10 cellular contexts compared by ENCODE assay signal in the genomic region with DNA sequence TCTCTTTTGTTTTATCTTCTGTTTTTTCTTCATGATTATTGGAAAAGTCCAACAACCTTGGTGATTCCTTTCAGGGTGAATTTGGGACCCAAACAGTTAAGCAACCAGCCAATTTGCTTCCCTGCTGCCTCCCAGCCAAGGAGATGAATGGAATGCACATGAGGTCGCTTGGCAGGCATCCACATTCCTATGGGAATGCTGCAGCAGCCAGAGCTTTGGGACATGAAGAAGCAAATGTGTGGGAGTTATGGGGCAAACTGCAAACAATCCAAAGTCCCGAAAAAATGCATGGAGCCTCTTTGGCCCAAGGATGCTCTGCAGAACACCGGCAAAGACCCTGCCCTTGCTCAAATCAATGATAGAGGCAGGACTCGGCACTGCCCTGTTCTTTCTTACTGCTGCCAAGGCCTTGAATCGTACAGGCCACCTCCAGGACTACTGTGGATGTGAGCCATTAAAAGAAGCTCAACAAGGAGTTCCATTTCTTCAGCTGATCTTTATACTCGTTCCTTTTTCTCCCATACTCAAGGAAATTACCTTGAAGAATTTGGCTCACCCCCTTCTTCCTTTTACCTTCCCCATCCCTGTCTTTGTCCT.
DNase-seq lines count a peak whose midpoint lies in the region; ATAC-seq, FAIRE-seq and TF ChIP-seq lines count a peak whose summit lies in the region.
"Had no signal": no experiment of that assay in that cellular context is flagged by ENCODE, and none has a peak within 500 bp of the region (broad histone marks: within the 10 kb centered on the region; RNA-seq: fewer than 3 reads in every experiment).

No MANE protein-coding gene starts in this region.

- H3K4me3 ChIP-seq in HCT116 (replicated peaks in 1 of 2; ENCODE audit: low read depth in 1 of 2, low read length in 2 of 2) (no peak overlapping the region), iPS DF 6.9 (ENCODE audit: low read length) (no peak overlapping the region), small intestine (ENCODE audit: low read depth in 1 of 2, low read length in 2 of 2) (no peak overlapping the region)
- H3K4me3 ChIP-seq: skin epidermis had no signal

- H3K27me3 ChIP-seq in HCT116 (ENCODE audit: insufficient read depth, low read length), result no peaks in the 10 kb centered on the region
- peaks cover 2% of the 10 kb centered on the region; the same call in 1 of the 2 replicates for H3K27me3 ChIP-seq in iPS DF 6.9 (ENCODE audit: control insufficient read depth, insufficient read depth, low read length)
- H3K27me3 ChIP-seq in small intestine (ENCODE audit: control insufficient read depth in 2 of 2, insufficient read depth in 2 of 2, low read length in 2 of 2), result no peaks in the 10 kb centered on the region

- BruUV-seq in HCT116 (replicated peaks; lab: Mats Ljungman, UMichigan), result no TSS peak

- H4K20me1 ChIP-seq in HCT116 (ENCODE audit: insufficient read depth), result no peaks in the 10 kb centered on the region

- H3K36me3 ChIP-seq in HCT116 (ENCODE audit: control insufficient read depth in 1 of 2, insufficient read depth in 2 of 2, low read length in 2 of 2), result no peaks in the 10 kb centered on the region
- H3K36me3 ChIP-seq in iPS DF 6.9 (ENCODE audit: control insufficient read depth, insufficient read depth, low read length), result no peaks in the 10 kb centered on the region
- H3K36me3 ChIP-seq in small intestine (ENCODE audit: control insufficient read depth in 2 of 2, insufficient read depth in 2 of 2, low read length in 2 of 2), result no peaks in the 10 kb centered on the region

- H2AFZ ChIP-seq in HCT116 (ENCODE audit: low read depth, low read length, poor library complexity, severe bottlenecking), result peak overlapping the region; percentile 32

- no peak for TF ChIP-seq RAD21 in HCT116 (IDR thresholded peaks at IDR 0.05; ENCODE audit: low read depth)

- H3K4me1 ChIP-seq in HCT116 (ENCODE audit: control insufficient read depth in 1 of 2, insufficient read depth in 2 of 2, low read length in 2 of 2) (peaks cover 13 to 17% of the 10 kb centered on the region in 2 experiments), iPS DF 6.9 (ENCODE audit: control insufficient read depth, insufficient read depth, low read length) (peaks cover 2% of the 10 kb centered on the region; the same call in 1 of the 2 replicates), small intestine (ENCODE audit: control insufficient read depth in 2 of 2, insufficient read depth in 1 of 2, low read depth in 1 of 2, low read length in 1 of 2) (no peaks in the 10 kb centered on the region)

- CTCF ChIA-PET in HCT116 (lab: Charles Lee), result interaction anchor here (1.6 kb wide), 1 partner anchor 226 kb away, joined by 3 read pairs; no protein-coding TSS in a partner anchor

- no peaks in the 10 kb centered on the region for H3K9me2 ChIP-seq in HCT116 (ENCODE audit: insufficient read depth)

- H3K27ac ChIP-seq in HCT116 (ENCODE audit: low read depth, low read length) (no peak overlapping the region), iPS DF 6.9 (ENCODE audit: low read length) (no peak overlapping the region), small intestine (ENCODE audit: low read depth in 1 of 2, low read length in 1 of 2) (peak overlapping the region in 1 of 2 donors; percentile 66)

- H3K9ac ChIP-seq in HCT116 (ENCODE audit: low read length), result no peak overlapping the region

- POLR2A ChIA-PET in HCT116 (lab: Charles Lee), result no interaction called here

- peak; percentile 12 for DNase-seq in HCT116 (ENCODE audit: low read depth, low spot score)
- peak; percentile 44 for DNase-seq in brain pericyte (ENCODE audit: low read depth, low spot score)
- peak; percentile 48 for DNase-seq in iPS DF 6.9 (ENCODE audit: low read depth, low spot score)
- peak; percentile 7 for DNase-seq in small intestine
- no peak for DNase-seq in NCI-H2029 treated with DMSO at 0.1 percent for 48 hours (lab: John Stamatoyannopoulos, UW)
- no peak for DNase-seq in activated CD4-positive, alpha-beta T cell treated with anti-CD3 and anti-CD28 coated beads for 48 hours
- no peak for DNase-seq in SIG-M5 treated with dmso at 0.1 percent for 504 hours (lab: John Stamatoyannopoulos, UW; ENCODE audit: unreplicated experiment)
- DNase-seq: activated gamma-delta T cell had no signal

- TF ChIP-seq POLR2A in HCT116 (IDR thresholded peaks at IDR 0.05; ENCODE audit: borderline replicate concordance, extremely low read depth, insufficient read depth, insufficient read length), result no peak

- FAIRE-seq in small intestine (lab: Jason Lieb, UNC), result no peak

- no peak for TF ChIP-seq CTCF in HCT116 (IDR thresholded peaks at IDR 0.05 in 2 of 3, conservative IDR thresholded peaks at IDR 0.05 in 1 of 3; ENCODE audit: borderline replicate concordance in 1 of 3, insufficient read depth in 1 of 3, low read depth in 2 of 3, low read length in 2 of 3)

- intact Hi-C loops in HCT116 (cut with micrococcal nuclease), result no loop called here

- H3K4me2 ChIP-seq in HCT116 (ENCODE audit: low read length), result peak overlapping the region; percentile 50; the same call in 1 of the 2 replicates

- H3K9me3 ChIP-seq in HCT116 (ENCODE audit: control insufficient read depth in 1 of 2, insufficient read depth in 1 of 2, low read depth in 1 of 2, low read length in 2 of 2) (peaks cover 0 to 3% of the 10 kb centered on the region in 2 experiments; a peak in 1 of 4 replicates), iPS DF 6.9 (ENCODE audit: control insufficient read depth, insufficient read depth, low read length) (no peaks in the 10 kb centered on the region), small intestine (ENCODE audit: control insufficient read depth, low read depth) (no peaks in the 10 kb centered on the region)

- no CpG with 5 or more reads among the region's 6 CpGs for WGBS in iPS DF 6.9 (ENCODE audit: insufficient coverage, insufficient read length)
- 37 to 46% (median 42%) methylated on average over 6 of the region's 6 CpGs for WGBS in small intestine, 3 donors

- RAD21 ChIA-PET in HCT116 (lab: Charles Lee; ENCODE audit: low non-redundant PET in 1 of 2, low total read pairs in 2 of 2, uncharacterized antibody in 2 of 2, unreplicated experiment in 2 of 2), result no interaction called here

- no peaks in the 10 kb centered on the region for H3K79me2 ChIP-seq in HCT116 (ENCODE audit: insufficient read depth, low read length)

- ATAC-seq in HCT116 (peak; percentile 78), GM21528 (IDR thresholded peaks at IDR 0.05; ENCODE audit: low FRiP score, unreplicated experiment) (no peak)

TF ChIP-seq in HCT116, 20 proteins besides CTCF, POLR2A, EP300 and RAD21:
- no peak for TF ChIP-seq EZH2phosphoT487 (IDR thresholded peaks at IDR 0.05; ENCODE audit: borderline replicate concordance)
- 0 out of 2 replicates have a peak, but pooled peaks have one; percentile 15 for TF ChIP-seq CBX3 (IDR thresholded peaks at IDR 0.05; ENCODE audit: low read depth)

Comparison
In these comparisons a context has a peak if more than half of its experiments do, and no peak if none do; other contexts are left out.
1. DNase-seq: peak in HCT116 (single experiment), brain pericyte (single experiment), iPS DF 6.9 (single experiment) and small intestine (single experiment); none in NCI-H2029 treated with DMSO at 0.1 percent for 48 hours (single experiment), activated CD4-positive, alpha-beta T cell treated with anti-CD3 and anti-CD28 coated beads for 48 hours (single experiment) and SIG-M5 treated with dmso at 0.1 percent for 504 hours (single experiment).